Comparison of ENCODE assay signal across 1 cellular context in the genomic region with DNA sequence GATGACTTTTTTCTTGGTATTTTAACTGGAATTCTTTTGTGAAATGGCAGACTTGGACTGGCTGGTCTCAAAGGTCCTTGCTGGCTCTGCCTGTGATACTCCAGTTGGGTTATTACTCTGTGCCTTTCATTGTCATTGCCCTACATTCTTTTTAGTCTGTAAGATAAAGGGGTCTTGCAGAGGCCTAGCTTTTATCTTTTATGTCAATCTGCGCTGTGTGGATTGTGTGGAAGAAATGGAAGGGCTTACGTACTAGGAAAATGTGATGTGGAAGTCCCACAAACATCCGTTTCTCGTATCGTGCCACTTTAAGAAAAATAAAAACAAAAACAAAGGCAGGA.
TF ChIP-seq lines count a peak whose summit lies in the region.

No MANE protein-coding gene starts in this region.

TF ChIP-seq in WTC11, 78 proteins besides CTCF, POLR2A, EP300 and RAD21 (continued from another document):
- TF ChIP-seq, protein P1, sequence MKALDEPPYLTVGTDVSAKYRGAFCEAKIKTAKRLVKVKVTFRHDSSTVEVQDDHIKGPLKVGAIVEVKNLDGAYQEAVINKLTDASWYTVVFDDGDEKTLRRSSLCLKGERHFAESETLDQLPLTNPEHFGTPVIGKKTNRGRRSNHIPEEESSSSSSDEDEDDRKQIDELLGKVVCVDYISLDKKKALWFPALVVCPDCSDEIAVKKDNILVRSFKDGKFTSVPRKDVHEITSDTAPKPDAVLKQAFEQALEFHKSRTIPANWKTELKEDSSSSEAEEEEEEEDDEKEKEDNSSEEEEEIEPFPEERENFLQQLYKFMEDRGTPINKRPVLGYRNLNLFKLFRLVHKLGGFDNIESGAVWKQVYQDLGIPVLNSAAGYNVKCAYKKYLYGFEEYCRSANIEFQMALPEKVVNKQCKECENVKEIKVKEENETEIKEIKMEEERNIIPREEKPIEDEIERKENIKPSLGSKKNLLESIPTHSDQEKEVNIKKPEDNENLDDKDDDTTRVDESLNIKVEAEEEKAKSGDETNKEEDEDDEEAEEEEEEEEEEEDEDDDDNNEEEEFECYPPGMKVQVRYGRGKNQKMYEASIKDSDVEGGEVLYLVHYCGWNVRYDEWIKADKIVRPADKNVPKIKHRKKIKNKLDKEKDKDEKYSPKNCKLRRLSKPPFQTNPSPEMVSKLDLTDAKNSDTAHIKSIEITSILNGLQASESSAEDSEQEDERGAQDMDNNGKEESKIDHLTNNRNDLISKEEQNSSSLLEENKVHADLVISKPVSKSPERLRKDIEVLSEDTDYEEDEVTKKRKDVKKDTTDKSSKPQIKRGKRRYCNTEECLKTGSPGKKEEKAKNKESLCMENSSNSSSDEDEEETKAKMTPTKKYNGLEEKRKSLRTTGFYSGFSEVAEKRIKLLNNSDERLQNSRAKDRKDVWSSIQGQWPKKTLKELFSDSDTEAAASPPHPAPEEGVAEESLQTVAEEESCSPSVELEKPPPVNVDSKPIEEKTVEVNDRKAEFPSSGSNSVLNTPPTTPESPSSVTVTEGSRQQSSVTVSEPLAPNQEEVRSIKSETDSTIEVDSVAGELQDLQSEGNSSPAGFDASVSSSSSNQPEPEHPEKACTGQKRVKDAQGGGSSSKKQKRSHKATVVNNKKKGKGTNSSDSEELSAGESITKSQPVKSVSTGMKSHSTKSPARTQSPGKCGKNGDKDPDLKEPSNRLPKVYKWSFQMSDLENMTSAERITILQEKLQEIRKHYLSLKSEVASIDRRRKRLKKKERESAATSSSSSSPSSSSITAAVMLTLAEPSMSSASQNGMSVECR (CRISPR knock-in tag; IDR thresholded peaks at IDR 0.05; ENCODE audit: borderline replicate concordance) = no peak
- TF ChIP-seq, protein P2, sequence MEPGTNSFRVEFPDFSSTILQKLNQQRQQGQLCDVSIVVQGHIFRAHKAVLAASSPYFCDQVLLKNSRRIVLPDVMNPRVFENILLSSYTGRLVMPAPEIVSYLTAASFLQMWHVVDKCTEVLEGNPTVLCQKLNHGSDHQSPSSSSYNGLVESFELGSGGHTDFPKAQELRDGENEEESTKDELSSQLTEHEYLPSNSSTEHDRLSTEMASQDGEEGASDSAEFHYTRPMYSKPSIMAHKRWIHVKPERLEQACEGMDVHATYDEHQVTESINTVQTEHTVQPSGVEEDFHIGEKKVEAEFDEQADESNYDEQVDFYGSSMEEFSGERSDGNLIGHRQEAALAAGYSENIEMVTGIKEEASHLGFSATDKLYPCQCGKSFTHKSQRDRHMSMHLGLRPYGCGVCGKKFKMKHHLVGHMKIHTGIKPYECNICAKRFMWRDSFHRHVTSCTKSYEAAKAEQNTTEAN (CRISPR knock-in tag; IDR thresholded peaks at IDR 0.05) = no peak
- TF ChIP-seq, protein P3, sequence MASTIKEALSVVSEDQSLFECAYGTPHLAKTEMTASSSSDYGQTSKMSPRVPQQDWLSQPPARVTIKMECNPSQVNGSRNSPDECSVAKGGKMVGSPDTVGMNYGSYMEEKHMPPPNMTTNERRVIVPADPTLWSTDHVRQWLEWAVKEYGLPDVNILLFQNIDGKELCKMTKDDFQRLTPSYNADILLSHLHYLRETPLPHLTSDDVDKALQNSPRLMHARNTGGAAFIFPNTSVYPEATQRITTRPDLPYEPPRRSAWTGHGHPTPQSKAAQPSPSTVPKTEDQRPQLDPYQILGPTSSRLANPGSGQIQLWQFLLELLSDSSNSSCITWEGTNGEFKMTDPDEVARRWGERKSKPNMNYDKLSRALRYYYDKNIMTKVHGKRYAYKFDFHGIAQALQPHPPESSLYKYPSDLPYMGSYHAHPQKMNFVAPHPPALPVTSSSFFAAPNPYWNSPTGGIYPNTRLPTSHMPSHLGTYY (CRISPR knock-in tag; IDR thresholded peaks at IDR 0.05) = no peak
- no peak for TF ChIP-seq NFYB (CRISPR knock-in tag; conservative IDR thresholded peaks at IDR 0.05; ENCODE audit: low read depth)
- TF ChIP-seq, protein P4, sequence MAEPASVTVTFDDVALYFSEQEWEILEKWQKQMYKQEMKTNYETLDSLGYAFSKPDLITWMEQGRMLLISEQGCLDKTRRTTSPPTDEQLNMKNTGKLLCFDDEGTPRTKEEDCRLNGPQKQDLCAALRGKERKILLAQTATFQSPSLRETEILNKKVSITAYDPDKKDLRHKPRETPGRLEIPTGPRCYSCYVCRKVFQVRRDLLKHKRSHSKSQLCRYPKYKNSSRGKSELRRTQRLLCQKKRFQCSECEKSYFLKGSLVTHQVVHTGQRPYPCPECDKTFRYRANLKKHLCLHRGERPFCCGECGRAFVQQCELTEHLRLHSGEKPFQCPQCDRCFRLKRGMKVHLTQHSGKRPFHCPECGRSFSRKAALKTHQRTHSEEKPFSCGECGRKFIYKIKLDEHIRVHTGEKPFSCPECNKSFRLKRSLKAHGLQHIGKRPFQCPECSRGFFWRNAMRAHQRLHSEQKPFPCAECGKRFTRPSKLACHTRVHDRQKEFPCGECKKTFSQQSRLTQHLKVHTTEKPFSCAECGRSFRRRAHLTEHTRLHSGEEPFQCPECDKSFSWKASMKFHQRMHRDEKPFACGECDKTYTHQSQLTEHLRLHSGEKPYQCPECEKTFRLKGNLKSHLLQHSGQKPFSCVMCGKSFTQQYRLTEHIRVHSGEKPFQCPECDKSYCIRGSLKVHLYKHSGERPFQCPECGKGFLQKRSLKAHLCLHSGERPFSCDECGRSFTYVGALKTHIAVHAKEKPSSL (CRISPR knock-in tag; conservative IDR thresholded peaks at IDR 0.05) = no peak
